Comparison of ENCODE assay signal across 20 cellular contexts in the genomic region with DNA sequence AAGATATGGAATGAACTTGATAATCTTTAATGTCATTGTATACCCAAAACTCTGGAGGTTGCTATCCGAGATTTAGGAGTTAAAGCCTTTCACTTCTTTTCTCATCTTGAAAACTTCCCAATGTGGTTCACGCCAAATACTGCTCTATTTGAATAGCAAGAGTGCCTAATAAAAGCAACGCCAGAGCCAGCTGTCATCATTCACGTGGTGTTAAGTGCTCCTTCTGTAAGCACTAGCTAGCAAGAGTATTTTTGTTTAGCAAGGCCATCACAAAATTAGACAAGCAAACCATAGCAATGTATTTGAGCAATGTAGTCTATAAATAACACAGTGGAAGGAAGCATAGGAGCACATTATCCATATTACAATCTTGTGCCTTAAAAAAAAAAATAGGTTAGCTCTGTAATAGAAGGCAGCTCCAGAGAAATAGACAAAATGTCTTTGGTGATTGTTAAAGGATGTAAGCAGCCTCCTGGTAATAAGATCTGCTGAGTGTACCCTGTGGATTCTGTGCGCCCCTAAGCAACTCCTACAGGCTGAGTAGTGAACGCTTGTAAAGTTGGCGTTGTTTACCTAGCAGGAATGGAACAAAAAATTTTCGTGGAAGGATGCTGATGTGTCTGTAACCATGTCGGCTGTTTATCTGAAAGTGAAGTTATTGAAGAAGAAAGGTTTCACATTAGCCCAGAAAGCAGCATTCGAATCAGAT.
A peak's percentile ranks its signal among the peaks of the same experiment; 100 is the strongest.
DNase-seq lines count a peak whose midpoint lies in the region; ATAC-seq and TF ChIP-seq lines count a peak whose summit lies in the region.
"Had no signal": no experiment of that assay in that cellular context is flagged by ENCODE, and none has a peak within 500 bp of the region (broad histone marks: within the 10 kb centered on the region; RNA-seq: fewer than 3 reads in every experiment).

No MANE protein-coding gene starts in this region.

- H3K4me3 Mint-ChIP-seq in type B pancreatic cell = no peak overlapping the region
- H3K4me3 Mint-ChIP-seq: activated CD8-positive, alpha-beta T cell treated with anti-CD3 and anti-CD28 coated beads, Interleukin-2, amount 10 ng/mL, durations not matched to agents 7 days and 5 days; activated naive CD8-positive, alpha-beta T cell; CD14-positive monocyte; stimulated activated memory B cell treated with anti-CD40 and anti-IgM and Interleukin-4, amounts not matched to agents 10 μg/mL and 1 μg/mL and 100 μg/mL, for 72 hours had no signal

- no peak for TF ChIP-seq CTCF in right atrium auricular region (IDR thresholded peaks at IDR 0.05)
- no peak for TF ChIP-seq CTCF in type B pancreatic cell (conservative IDR thresholded peaks at IDR 0.05)

- no peaks in the 10 kb centered on the region for H3K36me3 ChIP-seq in right atrium auricular region
- H3K36me3 ChIP-seq: brain microvascular endothelial cell, tibial nerve, WERI-Rb-1 had no signal

- peaks cover 7% of the 10 kb centered on the region for H3K27me3 Mint-ChIP-seq in type B pancreatic cell
- H3K27me3 Mint-ChIP-seq: activated naive CD8-positive, alpha-beta T cell; stimulated activated memory B cell treated with anti-CD40 and anti-IgM and Interleukin-4, amounts not matched to agents 10 μg/mL and 1 μg/mL and 100 μg/mL, for 72 hours had no signal

- H3K27me3 ChIP-seq in right atrium auricular region = no peaks in the 10 kb centered on the region
- H3K27me3 ChIP-seq: brain microvascular endothelial cell, foreskin keratinocyte, tibial nerve had no signal

- H3K4me3 ChIP-seq in right atrium auricular region = no peak overlapping the region
- H3K4me3 ChIP-seq: tibial nerve had no signal

- no peak overlapping the region for H3K27ac ChIP-seq in right atrium auricular region
- H3K27ac ChIP-seq: brain microvascular endothelial cell, foreskin keratinocyte, tibial nerve, WERI-Rb-1 had no signal

- H3K9me3 ChIP-seq in right atrium auricular region = no peaks in the 10 kb centered on the region
- H3K9me3 ChIP-seq: tibial nerve had no signal

- DNase-seq in Right ventricle myocardium superior (peak; percentile 48), right atrium auricular region (ENCODE audit: low spot score) (no peak), NCI-H510A treated with DMSO at 0.1 percent for 48 hours (lab: John Stamatoyannopoulos, UW) (peak; percentile 90), left ventricle myocardium superior (peak; percentile 37), type B pancreatic cell (ENCODE audit: extremely low spot score, unreplicated experiment) (no peak), amniotic stem cell (lab: John Stamatoyannopoulos, UW) (no peak), NCI-H146 treated with DMSO at 0.1 percent for 48 hours (lab: John Stamatoyannopoulos, UW; ENCODE audit: unreplicated experiment) (no peak)
- DNase-seq in effector CD8-positive, alpha-beta T cell (lab: John Stamatoyannopoulos, UW) = no peak
- DNase-seq: activated CD8-positive, alpha-beta T cell treated with anti-CD3 and anti-CD28 coated beads, Interleukin-2, amount 10 ng/mL, durations not matched to agents 7 days and 5 days; brain microvascular endothelial cell; DMS 273 treated with DMSO at 0.1 percent for 48 hours; foreskin keratinocyte; NCI-H2081 treated with DMSO at 0.1 percent for 48 hours; SIG-M5; stimulated activated CD4-positive, alpha-beta T cell treated with anti-CD3 and anti-CD28 coated beads, Interleukin-15, amount 100 ng/mL, for 24 hours; WERI-Rb-1 had no signal

- no peak overlapping the region for H3K27ac Mint-ChIP-seq in type B pancreatic cell
- H3K27ac Mint-ChIP-seq: activated CD8-positive, alpha-beta T cell treated with anti-CD3 and anti-CD28 coated beads, Interleukin-2, amount 10 ng/mL, durations not matched to agents 7 days and 5 days; activated naive CD8-positive, alpha-beta T cell; CD14-positive monocyte; stimulated activated memory B cell treated with anti-CD40 and anti-IgM and Interleukin-4, amounts not matched to agents 10 μg/mL and 1 μg/mL and 100 μg/mL, for 72 hours had no signal

- no peaks in the 10 kb centered on the region for H3K9me3 Mint-ChIP-seq in type B pancreatic cell

- intact Hi-C loops in Right ventricle myocardium superior (cut with DNase I) (no loop called here), left ventricle myocardium superior (cut with micrococcal nuclease) (no loop called here)

- H3K4me1 Mint-ChIP-seq in type B pancreatic cell (ENCODE audit: unreplicated experiment) = no peaks in the 10 kb centered on the region
- H3K4me1 Mint-ChIP-seq: CD14-positive monocyte; stimulated activated memory B cell treated with anti-CD40 and anti-IgM and Interleukin-4, amounts not matched to agents 10 μg/mL and 1 μg/mL and 100 μg/mL, for 72 hours had no signal

- no peaks in the 10 kb centered on the region for H3K4me1 ChIP-seq in right atrium auricular region
- H3K4me1 ChIP-seq: foreskin keratinocyte, tibial nerve had no signal

- peak; percentile 95 for ATAC-seq in Right ventricle myocardium superior (ENCODE audit: poor library complexity)
- ATAC-seq in left ventricle myocardium superior = peak; percentile 96
- ATAC-seq: activated CD8-positive, alpha-beta T cell treated with anti-CD3 and anti-CD28 coated beads, Interleukin-2, amount 10 ng/mL, durations not matched to agents 7 days and 5 days; foreskin keratinocyte; stimulated activated memory B cell treated with anti-CD40 and anti-IgM and Interleukin-4, amounts not matched to agents 10 μg/mL and 1 μg/mL and 100 μg/mL, for 72 hours had no signal

- H3K36me3 Mint-ChIP-seq in type B pancreatic cell = no peaks in the 10 kb centered on the region
- H3K36me3 Mint-ChIP-seq: activated naive CD8-positive, alpha-beta T cell; CD14-positive monocyte; stimulated activated memory B cell treated with anti-CD40 and anti-IgM and Interleukin-4, amounts not matched to agents 10 μg/mL and 1 μg/mL and 100 μg/mL, for 72 hours had no signal

Comparison
In these comparisons a context has a peak if more than half of its experiments do, and no peak if none do; other contexts are left out.
1. DNase-seq: peak in Right ventricle myocardium superior (single experiment), NCI-H510A treated with DMSO at 0.1 percent for 48 hours (single experiment) and left ventricle myocardium superior (single experiment); none in right atrium auricular region (single experiment), type B pancreatic cell (single experiment), amniotic stem cell (single experiment), effector CD8-positive, alpha-beta T cell (single experiment) and NCI-H146 treated with DMSO at 0.1 percent for 48 hours (single experiment).